Comparison of ENCODE assay signal across 18 cellular contexts in genomic region chr7:51666261-51666660, GRCh38.
DNase-seq lines count a peak whose midpoint lies in the region; ATAC-seq and TF ChIP-seq lines count a peak whose summit lies in the region.
"Had no signal": no experiment of that assay in that cellular context is flagged by ENCODE, and none has a peak within 500 bp of the region (broad histone marks: within the 10 kb centered on the region; RNA-seq: fewer than 3 reads in every experiment).

No MANE protein-coding gene starts in this region.

- in situ Hi-C loops in HAP-1 (cut with MboI; ENCODE audit: low sequenced_read_pairs) = no loop called here

- no peak for TF ChIP-seq CTCF in WERI-Rb-1 (IDR thresholded peaks at IDR 0.05; ENCODE audit: low read depth, low read length)

- H3K9me3 ChIP-seq in HAP-1 = no peaks in the 10 kb centered on the region
- no peaks in the 10 kb centered on the region for H3K9me3 ChIP-seq in WERI-Rb-1 (ENCODE audit: severe bottlenecking)

- H3K4me1 ChIP-seq in HAP-1 = peaks cover 12% of the 10 kb centered on the region

- no peak overlapping the region for H3K27ac ChIP-seq in WERI-Rb-1
- H3K27ac ChIP-seq: 22Rv1 had no signal

- no peak for ATAC-seq in GM21576 (IDR thresholded peaks at IDR 0.05; ENCODE audit: unreplicated experiment)
- ATAC-seq: K562, SK-N-SH treated with all-trans-retinoic acid at 6 μM for 48 hours, T-cell had no signal

- H3K27me3 ChIP-seq in HAP-1 (ENCODE audit: low read depth) = no peaks in the 10 kb centered on the region
- no peaks in the 10 kb centered on the region for H3K27me3 ChIP-seq in WERI-Rb-1 (ENCODE audit: insufficient read depth, low read depth, severe bottlenecking)

- no peaks in the 10 kb centered on the region for H3K36me3 ChIP-seq in HAP-1 (replicated peaks)
- no peaks in the 10 kb centered on the region for H3K36me3 ChIP-seq in WERI-Rb-1

- H3K4me3 ChIP-seq in HAP-1 (no peak overlapping the region), WERI-Rb-1 (ENCODE audit: low read depth, low read length) (no peak overlapping the region)
- H3K4me3 ChIP-seq: K562 had no signal

- peak; percentile 23 for DNase-seq in DMS79 treated with DMSO at 0.1 percent for 48 hours (lab: John Stamatoyannopoulos, UW)
- no peak for DNase-seq in DMS79 (lab: John Stamatoyannopoulos, UW)
- peak; percentile 58 for DNase-seq in HAP-1 (ENCODE audit: low spot score in 2 of 2)
- peak; percentile 52 for DNase-seq in NCI-H524 treated with DMSO at 0.1 percent for 48 hours (lab: John Stamatoyannopoulos, UW)
- peak; percentile 83 for DNase-seq in left kidney (ENCODE audit: low read depth, low spot score)
- DNase-seq in stimulated activated naive CD4-positive, alpha-beta T cell treated with Interleukin-2 at 50 U/mL for 16 hours (lab: John Stamatoyannopoulos, UW) = no peak
- no peak for DNase-seq in WERI-Rb-1
- DNase-seq: DMS 273 treated with DMSO at 0.1 percent for 48 hours; HFFc6; NCI-H1105; NCI-H446; NK-92 treated with Interleukin-12 subunit alpha and Interleukin-12 subunit beta, amount 100 ng/mL, for 24 hours; SHP77; T-cell had no signal

Comparison
In these comparisons a context has a peak if more than half of its experiments do, and no peak if none do; other contexts are left out.
1. DNase-seq: peak in DMS79 treated with DMSO at 0.1 percent for 48 hours (single experiment), HAP-1 (2 of 2), NCI-H524 treated with DMSO at 0.1 percent for 48 hours (single experiment) and left kidney (single experiment); none in DMS79 (single experiment), stimulated activated naive CD4-positive, alpha-beta T cell treated with Interleukin-2 at 50 U/mL for 16 hours (single experiment) and WERI-Rb-1 (single experiment).